In the genomic region with DNA sequence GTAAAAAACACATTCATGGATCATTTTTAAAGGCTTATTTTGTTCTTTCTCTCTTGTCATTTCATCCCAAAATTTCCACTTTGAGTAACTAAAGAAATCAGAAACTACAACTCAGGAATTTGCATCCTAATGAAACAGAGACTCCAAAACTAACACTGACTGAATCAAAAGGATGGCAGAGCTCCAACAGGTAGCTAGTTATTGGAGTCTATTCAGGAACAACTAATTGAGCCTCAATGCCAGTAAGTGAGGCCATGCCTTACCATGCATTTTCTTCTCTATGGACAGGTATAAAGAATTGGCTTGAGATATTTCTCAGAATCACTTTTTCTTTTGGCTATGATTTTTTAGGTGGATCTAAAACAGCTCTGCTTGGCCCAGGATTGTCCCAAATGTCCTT, we compare ENCODE assay signal across 26 cellular contexts.
"Had no signal": no experiment of that assay in that cellular context is flagged by ENCODE, and none has a peak within 500 bp of the region (broad histone marks: within the 10 kb centered on the region; RNA-seq: fewer than 3 reads in every experiment).

No MANE protein-coding gene starts in this region.

- DNase-seq: activated CD4-positive, alpha-beta T cell treated with anti-CD3 and anti-CD28 coated beads for 48 hours; activated CD4-positive, alpha-beta T cell treated with anti-CD3 and anti-CD28 coated beads, Interleukin-2, amount 50 U/mL, for 4 hours; activated CD4-positive, CD25-positive, alpha-beta regulatory T cell treated with anti-CD3 and anti-CD28 coated beads, Interleukin-2, amount 50 U/mL, for 72 hours; activated CD8-positive, alpha-beta memory T cell treated with anti-CD3 and anti-CD28 coated beads, Interleukin-2, amount 50 U/mL, for 48 hours; activated CD8-positive, alpha-beta T cell treated with anti-CD3 and anti-CD28 coated beads, Interleukin-2, amount 10 ng/mL, durations not matched to agents 7 days and 5 days; activated effector memory CD4-positive, alpha-beta T cell treated with anti-CD3 and anti-CD28 coated beads, Interleukin-2, amount 50 U/mL, for 16 hours; activated naive CD4-positive, alpha-beta T cell treated with Interleukin-2 at 50 U/mL for 16 hours; activated naive CD8-positive, alpha-beta T cell treated with anti-CD3 and anti-CD28 coated beads, Interleukin-2, amount 50 U/mL, for 24 hours; activated T-cell treated with anti-CD3 and anti-CD28 coated beads, Interleukin-2, amount 50 U/mL, for 1 hour; amniotic stem cell; Kasumi-1; KBM-7; NCI-H1048; NCI-H1436 treated with DMSO at 0.1 percent for 48 hours; NCI-H187; NCI-H2081; NCI-H226; NCI-H510A; NCI-H526 treated with DMSO at 0.1 percent for 48 hours; NCI-H82; PC-9; SHP77 treated with DMSO at 0.1 percent for 48 hours had no signal

- ATAC-seq: activated CD8-positive, alpha-beta T cell treated with anti-CD3 and anti-CD28 coated beads, Interleukin-2, amount 10 ng/mL, durations not matched to agents 7 days and 5 days; activated naive CD4-positive, alpha-beta T cell treated with anti-CD3 and anti-CD28 coated beads, Interleukin-2, amount 50 U/mL, for 72 hours; activated naive CD8-positive, alpha-beta T cell treated with anti-CD3 and anti-CD28 coated beads, Interleukin-2, amount 50 U/mL, for 24 hours; WTC11 had no signal

- H3K27me3 ChIP-seq: ascending aorta had no signal

- H3K4me3 ChIP-seq: ascending aorta, coronary artery, PC-9 had no signal

- H3K36me3 ChIP-seq: ascending aorta had no signal
